In the genomic region with DNA sequence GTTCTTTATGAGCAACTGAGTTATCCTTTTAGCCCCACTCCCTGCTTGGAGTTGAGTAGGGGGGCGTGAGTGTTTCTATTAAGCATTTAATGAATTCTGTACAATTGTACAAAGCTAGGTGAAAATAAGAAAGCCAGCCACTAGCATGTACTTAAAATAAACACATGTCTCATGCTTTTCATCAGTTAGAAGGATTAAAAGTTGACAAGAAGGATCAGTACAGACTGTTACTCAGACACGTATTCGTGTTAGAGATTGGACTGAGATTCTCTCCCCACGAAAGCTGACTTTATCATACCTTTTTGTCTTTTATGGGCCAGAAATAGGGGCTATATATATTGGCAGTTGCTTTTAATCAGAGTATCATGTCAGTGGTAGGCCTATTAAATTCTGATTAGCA, we compare ENCODE assay signal across 2 cellular contexts.
TF ChIP-seq lines count a peak whose summit lies in the region.

No MANE protein-coding gene starts in this region.

TF ChIP-seq in SK-N-SH, 30 proteins besides CTCF, POLR2A, EP300 and RAD21 (continued from another document):
- TF ChIP-seq, protein P1, sequence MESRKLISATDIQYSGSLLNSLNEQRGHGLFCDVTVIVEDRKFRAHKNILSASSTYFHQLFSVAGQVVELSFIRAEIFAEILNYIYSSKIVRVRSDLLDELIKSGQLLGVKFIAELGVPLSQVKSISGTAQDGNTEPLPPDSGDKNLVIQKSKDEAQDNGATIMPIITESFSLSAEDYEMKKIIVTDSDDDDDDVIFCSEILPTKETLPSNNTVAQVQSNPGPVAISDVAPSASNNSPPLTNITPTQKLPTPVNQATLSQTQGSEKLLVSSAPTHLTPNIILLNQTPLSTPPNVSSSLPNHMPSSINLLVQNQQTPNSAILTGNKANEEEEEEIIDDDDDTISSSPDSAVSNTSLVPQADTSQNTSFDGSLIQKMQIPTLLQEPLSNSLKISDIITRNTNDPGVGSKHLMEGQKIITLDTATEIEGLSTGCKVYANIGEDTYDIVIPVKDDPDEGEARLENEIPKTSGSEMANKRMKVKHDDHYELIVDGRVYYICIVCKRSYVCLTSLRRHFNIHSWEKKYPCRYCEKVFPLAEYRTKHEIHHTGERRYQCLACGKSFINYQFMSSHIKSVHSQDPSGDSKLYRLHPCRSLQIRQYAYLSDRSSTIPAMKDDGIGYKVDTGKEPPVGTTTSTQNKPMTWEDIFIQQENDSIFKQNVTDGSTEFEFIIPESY (IDR thresholded peaks at IDR 0.05; ENCODE audit: borderline replicate concordance, low read depth), result no peak
- TF ChIP-seq TCF12 (IDR thresholded peaks at IDR 0.05) (no peak), EZH2phosphoT487 (IDR thresholded peaks at IDR 0.05; ENCODE audit: borderline replicate concordance, low read depth) (no peak), NRF1 (IDR thresholded peaks at IDR 0.05; ENCODE audit: low read depth, low read length) (no peak), MEF2A (IDR thresholded peaks at IDR 0.05; ENCODE audit: borderline replicate concordance, low read depth) (no peak), MXI1 (IDR thresholded peaks at IDR 0.05; ENCODE audit: low read depth, low read length) (no peak), RCOR1 (IDR thresholded peaks at IDR 0.05; ENCODE audit: low read length) (no peak), FOSL2 (IDR thresholded peaks at IDR 0.05; ENCODE audit: borderline replicate concordance, low read depth) (no peak), CHD2 (IDR thresholded peaks at IDR 0.05; ENCODE audit: low read length, partially characterized antibody) (no peak), ELF1 (IDR thresholded peaks at IDR 0.05) (no peak), NFIC (IDR thresholded peaks at IDR 0.05; ENCODE audit: borderline replicate concordance) (no peak), TEAD4 (IDR thresholded peaks at IDR 0.05; ENCODE audit: borderline replicate concordance, insufficient read depth) (no peak), FOXJ3 (CRISPR knock-in tag; IDR thresholded peaks at IDR 0.05) (no peak)
- TF ChIP-seq, protein P2, sequence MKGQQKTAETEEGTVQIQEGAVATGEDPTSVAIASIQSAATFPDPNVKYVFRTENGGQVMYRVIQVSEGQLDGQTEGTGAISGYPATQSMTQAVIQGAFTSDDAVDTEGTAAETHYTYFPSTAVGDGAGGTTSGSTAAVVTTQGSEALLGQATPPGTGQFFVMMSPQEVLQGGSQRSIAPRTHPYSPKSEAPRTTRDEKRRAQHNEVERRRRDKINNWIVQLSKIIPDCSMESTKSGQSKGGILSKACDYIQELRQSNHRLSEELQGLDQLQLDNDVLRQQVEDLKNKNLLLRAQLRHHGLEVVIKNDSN (IDR thresholded peaks at IDR 0.05; ENCODE audit: borderline replicate concordance, low read depth), result no peak
TF ChIP-seq in SK-N-SH: peak in this region for 0.

TF ChIP-seq in SK-N-SH treated with all-trans-retinoic acid at 6 μM for 48 hours, 23 proteins besides CTCF, POLR2A, EP300 and RAD21 (continued from another document):
- TF ChIP-seq, protein P3, sequence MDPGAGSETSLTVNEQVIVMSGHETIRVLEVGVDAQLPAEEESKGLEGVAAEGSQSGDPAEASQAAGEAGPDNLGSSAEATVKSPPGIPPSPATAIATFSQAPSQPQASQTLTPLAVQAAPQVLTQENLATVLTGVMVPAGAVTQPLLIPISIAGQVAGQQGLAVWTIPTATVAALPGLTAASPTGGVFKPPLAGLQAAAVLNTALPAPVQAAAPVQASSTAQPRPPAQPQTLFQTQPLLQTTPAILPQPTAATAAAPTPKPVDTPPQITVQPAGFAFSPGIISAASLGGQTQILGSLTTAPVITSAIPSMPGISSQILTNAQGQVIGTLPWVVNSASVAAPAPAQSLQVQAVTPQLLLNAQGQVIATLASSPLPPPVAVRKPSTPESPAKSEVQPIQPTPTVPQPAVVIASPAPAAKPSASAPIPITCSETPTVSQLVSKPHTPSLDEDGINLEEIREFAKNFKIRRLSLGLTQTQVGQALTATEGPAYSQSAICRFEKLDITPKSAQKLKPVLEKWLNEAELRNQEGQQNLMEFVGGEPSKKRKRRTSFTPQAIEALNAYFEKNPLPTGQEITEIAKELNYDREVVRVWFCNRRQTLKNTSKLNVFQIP (CRISPR knock-in tag; IDR thresholded peaks at IDR 0.05; ENCODE audit: borderline replicate concordance, low read depth), result no peak
- TF ChIP-seq CSDC2 (CRISPR knock-in tag; IDR thresholded peaks at IDR 0.05) (no peak), BACH2 (CRISPR knock-in tag; IDR thresholded peaks at IDR 0.05; ENCODE audit: borderline replicate concordance) (no peak), ZNF70 (CRISPR knock-in tag; IDR thresholded peaks at IDR 0.05) (no peak), TOX (CRISPR knock-in tag; IDR thresholded peaks at IDR 0.05; ENCODE audit: borderline replicate concordance) (no peak), ZNF565 (CRISPR knock-in tag; conservative IDR thresholded peaks at IDR 0.05; ENCODE audit: low read depth) (no peak)
